Comparison of ENCODE assay signal across 7 cellular contexts in the genomic region with DNA sequence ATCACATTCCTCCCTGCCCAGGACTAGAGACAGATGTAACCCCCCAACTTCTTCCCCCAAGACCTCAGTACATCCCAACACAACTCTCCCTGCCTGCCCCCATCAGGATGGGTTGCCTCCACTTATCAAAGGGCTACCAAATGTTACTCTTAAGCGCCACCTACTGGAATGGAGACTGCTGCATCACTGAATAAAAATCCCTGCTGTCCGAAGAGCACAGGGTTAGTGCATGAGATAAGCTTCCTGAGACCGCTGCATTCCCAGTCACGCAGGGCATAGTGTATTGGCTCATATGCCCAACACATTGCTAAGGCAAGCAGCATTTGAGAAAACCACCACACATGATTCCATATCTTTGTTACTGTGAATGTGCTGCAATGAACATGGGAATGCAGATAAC.
DNase-seq lines count a peak whose midpoint lies in the region; ATAC-seq and TF ChIP-seq lines count a peak whose summit lies in the region.

No MANE protein-coding gene starts in this region.

- no peak overlapping the region for H3K4me2 ChIP-seq in neuronal stem cell (ENCODE audit: insufficient read depth, low read length, poor library complexity, severe bottlenecking)

- peak; percentile 56 for ATAC-seq in GM18867 (IDR thresholded peaks at IDR 0.05; ENCODE audit: unreplicated experiment)
- no peak for ATAC-seq in GM18861 (IDR thresholded peaks at IDR 0.05; ENCODE audit: unreplicated experiment)

- no peaks in the 10 kb centered on the region for H3K9me3 ChIP-seq in neuronal stem cell (replicated peaks in 1 of 2; ENCODE audit: control insufficient read depth in 2 of 2, insufficient read depth in 1 of 2, low read depth in 1 of 2, low read length in 2 of 2)

- H3K4me3 ChIP-seq in astrocyte of the spinal cord (ENCODE audit: low read depth, low read length) (no peak overlapping the region), neuronal stem cell (ENCODE audit: low read length in 2 of 2) (no peak overlapping the region)

- no peak overlapping the region for H3K27ac ChIP-seq in neuronal stem cell (replicated peaks; ENCODE audit: low read length)

- H3K27me3 ChIP-seq in neuronal stem cell (ENCODE audit: control insufficient read depth in 3 of 3, insufficient read depth in 3 of 3, low read depth in 1 of 3, low read length in 3 of 3) = no peaks in the 10 kb centered on the region

- H3K4me1 ChIP-seq in neuronal stem cell (ENCODE audit: control insufficient read depth in 2 of 2, insufficient read depth in 1 of 2, low read depth in 1 of 2, low read length in 2 of 2) = no peaks in the 10 kb centered on the region

- no peak overlapping the region for H3K4ac ChIP-seq in neuronal stem cell (ENCODE audit: low read length)

- no peak overlapping the region for H3K9ac ChIP-seq in neuronal stem cell (ENCODE audit: low read depth, low read length, poor library complexity)

- DNase-seq in astrocyte of the spinal cord (ENCODE audit: low read depth, low spot score) (no peak), neuronal stem cell (ENCODE audit: low spot score) (peak; percentile 15), NCI-H128 (lab: John Stamatoyannopoulos, UW; ENCODE audit: unreplicated experiment) (no peak)
- no peak for DNase-seq in stimulated activated CD4-positive, alpha-beta T cell treated with anti-CD3 and anti-CD28 coated beads, Interleukin-2, amount 100 ng/mL, for 24 hours

- H2BK12ac ChIP-seq in neuronal stem cell (ENCODE audit: low read length) = no peak overlapping the region

- in situ Hi-C loops in astrocyte of the spinal cord (cut with HindIII; ENCODE audit: low sequenced_read_pairs) = no loop called here

- H3K23ac ChIP-seq in neuronal stem cell (ENCODE audit: low read depth, low read length, poor library complexity) = no peak overlapping the region

- no peak overlapping the region for H4K8ac ChIP-seq in neuronal stem cell (ENCODE audit: low read depth, low read length)

- no peak overlapping the region for H3K14ac ChIP-seq in neuronal stem cell (ENCODE audit: low read length)

- no peak overlapping the region for H2BK120ac ChIP-seq in neuronal stem cell (ENCODE audit: low read depth, low read length)

- peak; percentile 26 for TF ChIP-seq CTCF in astrocyte of the spinal cord (IDR thresholded peaks at IDR 0.05; ENCODE audit: low read depth, low read length)

- H2AFZ ChIP-seq in neuronal stem cell (ENCODE audit: low read length) = no peak overlapping the region

- no peak for TF ChIP-seq EP300 in Ishikawa (IDR thresholded peaks at IDR 0.05; ENCODE audit: borderline replicate concordance)

- TF ChIP-seq RAD21 in Ishikawa (IDR thresholded peaks at IDR 0.05; ENCODE audit: low read depth) = peak; percentile 53

- no peak overlapping the region for H3K18ac ChIP-seq in neuronal stem cell (ENCODE audit: low read length)

- no peaks in the 10 kb centered on the region for H3K36me3 ChIP-seq in neuronal stem cell (replicated peaks in 1 of 2; ENCODE audit: control insufficient read depth in 2 of 2, insufficient read depth in 2 of 2, low read length in 2 of 2)

- H4K91ac ChIP-seq in neuronal stem cell (ENCODE audit: low read depth, low read length, poor library complexity) = no peak overlapping the region

- H2AK5ac ChIP-seq in neuronal stem cell (ENCODE audit: low read depth, low read length) = no peak overlapping the region

- no peaks in the 10 kb centered on the region for H3K79me1 ChIP-seq in neuronal stem cell (ENCODE audit: low read depth, low read length)

- H2BK5ac ChIP-seq in neuronal stem cell (ENCODE audit: low read length) = no peak overlapping the region

- WGBS in neuronal stem cell (ENCODE audit: extremely low coverage in 2 of 2, insufficient read length in 2 of 2, insufficient replicate concordance in 1 of 2), 2 donors = no CpG with 5 or more reads among the region's 4 CpGs

- H2BK15ac ChIP-seq in neuronal stem cell (ENCODE audit: low read length) = no peak overlapping the region

TF ChIP-seq in Ishikawa, 13 proteins besides CTCF, POLR2A, EP300 and RAD21:
- TF ChIP-seq TAF1 (IDR thresholded peaks at IDR 0.05; ENCODE audit: low read depth) (no peak), NFIC (IDR thresholded peaks at IDR 0.05) (no peak), FOXM1 (IDR thresholded peaks at IDR 0.05; ENCODE audit: borderline replicate concordance, low read depth) (no peak), CREB1 (IDR thresholded peaks at IDR 0.05; ENCODE audit: low read depth) (no peak), ZBTB7A (IDR thresholded peaks at IDR 0.05; ENCODE audit: low read depth) (no peak), YY1 (IDR thresholded peaks at IDR 0.05; ENCODE audit: low read depth) (no peak), CEBPB (IDR thresholded peaks at IDR 0.05) (no peak), EGR1 (IDR thresholded peaks at IDR 0.05) (no peak), TCF12 (IDR thresholded peaks at IDR 0.05; ENCODE audit: low read depth) (no peak), TEAD4 (IDR thresholded peaks at IDR 0.05) (no peak)
- TF ChIP-seq, protein P1, sequence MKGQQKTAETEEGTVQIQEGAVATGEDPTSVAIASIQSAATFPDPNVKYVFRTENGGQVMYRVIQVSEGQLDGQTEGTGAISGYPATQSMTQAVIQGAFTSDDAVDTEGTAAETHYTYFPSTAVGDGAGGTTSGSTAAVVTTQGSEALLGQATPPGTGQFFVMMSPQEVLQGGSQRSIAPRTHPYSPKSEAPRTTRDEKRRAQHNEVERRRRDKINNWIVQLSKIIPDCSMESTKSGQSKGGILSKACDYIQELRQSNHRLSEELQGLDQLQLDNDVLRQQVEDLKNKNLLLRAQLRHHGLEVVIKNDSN (IDR thresholded peaks at IDR 0.05) = no peak
- TF ChIP-seq, protein P2, sequence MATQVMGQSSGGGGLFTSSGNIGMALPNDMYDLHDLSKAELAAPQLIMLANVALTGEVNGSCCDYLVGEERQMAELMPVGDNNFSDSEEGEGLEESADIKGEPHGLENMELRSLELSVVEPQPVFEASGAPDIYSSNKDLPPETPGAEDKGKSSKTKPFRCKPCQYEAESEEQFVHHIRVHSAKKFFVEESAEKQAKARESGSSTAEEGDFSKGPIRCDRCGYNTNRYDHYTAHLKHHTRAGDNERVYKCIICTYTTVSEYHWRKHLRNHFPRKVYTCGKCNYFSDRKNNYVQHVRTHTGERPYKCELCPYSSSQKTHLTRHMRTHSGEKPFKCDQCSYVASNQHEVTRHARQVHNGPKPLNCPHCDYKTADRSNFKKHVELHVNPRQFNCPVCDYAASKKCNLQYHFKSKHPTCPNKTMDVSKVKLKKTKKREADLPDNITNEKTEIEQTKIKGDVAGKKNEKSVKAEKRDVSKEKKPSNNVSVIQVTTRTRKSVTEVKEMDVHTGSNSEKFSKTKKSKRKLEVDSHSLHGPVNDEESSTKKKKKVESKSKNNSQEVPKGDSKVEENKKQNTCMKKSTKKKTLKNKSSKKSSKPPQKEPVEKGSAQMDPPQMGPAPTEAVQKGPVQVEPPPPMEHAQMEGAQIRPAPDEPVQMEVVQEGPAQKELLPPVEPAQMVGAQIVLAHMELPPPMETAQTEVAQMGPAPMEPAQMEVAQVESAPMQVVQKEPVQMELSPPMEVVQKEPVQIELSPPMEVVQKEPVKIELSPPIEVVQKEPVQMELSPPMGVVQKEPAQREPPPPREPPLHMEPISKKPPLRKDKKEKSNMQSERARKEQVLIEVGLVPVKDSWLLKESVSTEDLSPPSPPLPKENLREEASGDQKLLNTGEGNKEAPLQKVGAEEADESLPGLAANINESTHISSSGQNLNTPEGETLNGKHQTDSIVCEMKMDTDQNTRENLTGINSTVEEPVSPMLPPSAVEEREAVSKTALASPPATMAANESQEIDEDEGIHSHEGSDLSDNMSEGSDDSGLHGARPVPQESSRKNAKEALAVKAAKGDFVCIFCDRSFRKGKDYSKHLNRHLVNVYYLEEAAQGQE (IDR thresholded peaks at IDR 0.05; ENCODE audit: low read depth) = no peak
- TF ChIP-seq, protein P3, sequence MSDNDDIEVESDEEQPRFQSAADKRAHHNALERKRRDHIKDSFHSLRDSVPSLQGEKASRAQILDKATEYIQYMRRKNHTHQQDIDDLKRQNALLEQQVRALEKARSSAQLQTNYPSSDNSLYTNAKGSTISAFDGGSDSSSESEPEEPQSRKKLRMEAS (IDR thresholded peaks at IDR 0.05) = no peak
